Comparison of ENCODE assay signal across 1 cellular context in the genomic region with DNA sequence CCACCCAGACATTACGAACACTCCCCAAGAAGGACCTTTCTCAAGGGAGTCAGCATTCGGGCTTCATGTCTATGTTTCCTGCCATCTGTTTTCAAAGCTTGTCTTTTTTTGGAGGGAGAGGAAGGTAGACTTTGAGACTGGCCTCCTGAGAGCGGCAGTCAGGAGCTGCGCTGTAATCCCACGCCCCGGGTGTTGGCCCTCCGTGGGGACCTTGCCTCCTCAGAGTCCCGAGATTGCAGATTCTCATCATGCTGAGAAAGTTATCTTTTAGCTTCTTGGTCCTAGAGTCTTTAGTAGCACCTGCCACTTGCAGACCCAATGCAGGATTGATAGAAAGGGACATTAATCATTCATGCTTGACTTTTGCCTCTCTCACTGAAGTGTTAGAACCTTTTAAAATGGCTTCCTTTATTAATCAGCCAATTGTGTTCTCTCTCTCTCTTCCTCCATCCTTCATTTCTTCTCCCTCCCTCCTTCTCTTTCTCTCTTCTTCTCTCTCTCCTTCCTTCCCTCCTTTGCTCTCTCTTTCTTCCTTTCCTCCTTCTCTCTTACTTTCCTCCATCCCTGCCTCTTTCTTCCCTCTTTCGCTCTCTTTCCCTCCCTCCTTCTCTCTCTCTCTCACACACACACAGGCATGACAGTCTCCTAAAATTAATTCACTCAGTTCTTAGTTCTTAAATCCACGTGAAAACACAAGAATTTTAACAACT.
TF ChIP-seq lines count a peak whose summit lies in the region.

No MANE protein-coding gene starts in this region.

TF ChIP-seq in HCT116, 20 proteins besides CTCF, POLR2A, EP300 and RAD21 (continued from another document):
- TF ChIP-seq POLR2AphosphoS5 (IDR thresholded peaks at IDR 0.05; ENCODE audit: low read depth, low read length) (no peak), ELF1 (IDR thresholded peaks at IDR 0.05; ENCODE audit: borderline replicate concordance, low read depth) (no peak), CBX3 (IDR thresholded peaks at IDR 0.05; ENCODE audit: low read depth) (no peak)
